ENCODE assay signal across 18 cellular contexts in genomic region chr7:74149556-74149955, GRCh38. TPM values are rescaled to one million over a fixed set of nuclear protein-coding genes. Genes with fewer than 3 reads are reported as not detected.
A peak's percentile ranks its signal among the peaks of the same experiment; 100 is the strongest.
DNase-seq lines count a peak whose midpoint lies in the region; ATAC-seq and TF ChIP-seq lines count a peak whose summit lies in the region.
"Had no signal": no experiment of that assay in that cellular context is flagged by ENCODE, and none has a peak within 500 bp of the region (broad histone marks: within the 10 kb centered on the region; RNA-seq: fewer than 3 reads in every experiment).

No MANE protein-coding gene starts in this region.

- POLR2A ChIA-PET in SK-N-SH (lab: Yijun Ruan, JAX): interaction anchor here (1.2 kb wide), 1 partner anchor 25 kb away, joined by 4 read pairs; the partner anchor contains the start of gene EIF4H

- H3K27ac Mint-ChIP-seq in neural progenitor cell: peak overlapping the region; percentile 18
- H3K27ac Mint-ChIP-seq: B cell; CD8-positive, alpha-beta T cell; IgD-negative memory B cell had no signal

- TF ChIP-seq RAD21 in SK-N-SH (IDR thresholded peaks at IDR 0.05; ENCODE audit: low read length): no peak

- H3K27me3 ChIP-seq in SK-N-SH (ENCODE audit: insufficient read depth): no peaks in the 10 kb centered on the region
- H3K27me3 ChIP-seq in hepatocyte: no peaks in the 10 kb centered on the region
- no peaks in the 10 kb centered on the region for H3K27me3 ChIP-seq in neural progenitor cell
- H3K27me3 ChIP-seq: BLaER1 treated with 17β-estradiol and CSF1 and Interleukin-3, amounts not matched to agents 10 nM and 100 nM had no signal

- no peaks in the 10 kb centered on the region for H4K20me1 ChIP-seq in SK-N-SH (ENCODE audit: insufficient read depth)
- H4K20me1 ChIP-seq in hepatocyte (ENCODE audit: insufficient read depth, poor library complexity, severe bottlenecking): no peaks in the 10 kb centered on the region
- H4K20me1 ChIP-seq in neural progenitor cell (ENCODE audit: low read depth): no peaks in the 10 kb centered on the region
- H4K20me1 ChIP-seq: BLaER1 treated with 17β-estradiol and CSF1 and Interleukin-3, amounts not matched to agents 10 nM and 100 nM had no signal

- ATAC-seq in SK-N-SH treated with all-trans-retinoic acid at 6 μM for 48 hours: peak; percentile 32; the same call in 2 of the 3 replicates
- no peak for ATAC-seq in GM19463 (IDR thresholded peaks at IDR 0.05; ENCODE audit: unreplicated experiment)
- ATAC-seq: A549; CD8-positive, alpha-beta T cell; HepG2 had no signal

- no peaks in the 10 kb centered on the region for H3K36me3 ChIP-seq in SK-N-SH (replicated peaks in 1 of 2; ENCODE audit: control insufficient read depth in 1 of 2, insufficient read depth in 2 of 2, low read length in 1 of 2)
- H3K36me3 ChIP-seq in hepatocyte (replicated peaks; ENCODE audit: insufficient read depth, low read depth): no peaks in the 10 kb centered on the region
- no peaks in the 10 kb centered on the region for H3K36me3 ChIP-seq in neural progenitor cell
- H3K36me3 ChIP-seq: HAP-1 had no signal

- WGBS in SK-N-SH (ENCODE audit: low lambda C conversion rate): 50% methylated on average over 1 of the region's 1 CpG
- 48% methylated on average over 1 of the region's 1 CpG for WGBS in hepatocyte (ENCODE audit: low lambda C conversion rate, missing lambda C conversion rate)

- H3K9me3 ChIP-seq in SK-N-SH (no peaks in the 10 kb centered on the region), hepatocyte (ENCODE audit: low read depth) (no peaks in the 10 kb centered on the region), neural progenitor cell (ENCODE audit: low read depth) (no peaks in the 10 kb centered on the region)
- H3K9me3 ChIP-seq: A549 had no signal

- H3K9me3 Mint-ChIP-seq in neural progenitor cell: peaks cover 8% of the 10 kb centered on the region
- H3K9me3 Mint-ChIP-seq: CD8-positive, alpha-beta T cell had no signal

- no peak overlapping the region for H3K4me3 Mint-ChIP-seq in neural progenitor cell
- H3K4me3 Mint-ChIP-seq: B cell; CD8-positive, alpha-beta T cell; IgD-negative memory B cell had no signal

- no peak overlapping the region for H3K4me3 ChIP-seq in SK-N-SH (ENCODE audit: low read depth in 2 of 2, low read length in 1 of 2)
- no peak overlapping the region for H3K4me3 ChIP-seq in hepatocyte
- no peak overlapping the region for H3K4me3 ChIP-seq in neural progenitor cell
- H3K4me3 ChIP-seq: A549; BLaER1 treated with 17β-estradiol and CSF1 and Interleukin-3, amounts not matched to agents 10 nM and 100 nM; HAP-1 had no signal

- no peaks in the 10 kb centered on the region for H3K9me2 ChIP-seq in SK-N-SH
- H3K9me2 ChIP-seq in hepatocyte (replicated peaks; ENCODE audit: insufficient read depth): no peaks in the 10 kb centered on the region

- H3K9ac ChIP-seq in SK-N-SH: no peak overlapping the region
- no peak overlapping the region for H3K9ac ChIP-seq in neural progenitor cell
- H3K9ac ChIP-seq: BLaER1 treated with 17β-estradiol and CSF1 and Interleukin-3, amounts not matched to agents 10 nM and 100 nM had no signal

- H2AFZ ChIP-seq in SK-N-SH (ENCODE audit: low read depth) (no peak overlapping the region), hepatocyte (no peak overlapping the region), neural progenitor cell (replicated peaks) (no peak overlapping the region)

- DNase-seq in SK-N-SH (no peak), hepatocyte (ENCODE audit: low spot score) (peak; percentile 26), neural progenitor cell (ENCODE audit: low spot score) (no peak), activated gamma-delta T cell treated with Interleukin-2 at 50 U/mL for 16 hours (no peak)
- DNase-seq in activated naive CD4-positive, alpha-beta T cell (lab: John Stamatoyannopoulos, UW): no peak
- DNase-seq: Calu3; CD8-positive, alpha-beta T cell; DMS79 treated with DMSO at 0.1 percent for 48 hours; GF-D8 had no signal

- H3K79me2 ChIP-seq in SK-N-SH (ENCODE audit: insufficient read depth) (no peaks in the 10 kb centered on the region), hepatocyte (no peaks in the 10 kb centered on the region), neural progenitor cell (ENCODE audit: low read depth) (no peaks in the 10 kb centered on the region)

- no peaks in the 10 kb centered on the region for H3F3A ChIP-seq in SK-N-SH (replicated peaks; ENCODE audit: insufficient read depth)
- no peaks in the 10 kb centered on the region for H3F3A ChIP-seq in neural progenitor cell (ENCODE audit: low read depth)

- TF ChIP-seq CTCF in SK-N-SH (IDR thresholded peaks at IDR 0.05) (no peak), hepatocyte (IDR thresholded peaks at IDR 0.05; ENCODE audit: poor library complexity) (no peak), neural progenitor cell (IDR thresholded peaks at IDR 0.05) (no peak)

- H3K27me3 Mint-ChIP-seq in neural progenitor cell (ENCODE audit: insufficient read depth, low read depth): no peaks in the 10 kb centered on the region

- H3K27ac ChIP-seq in SK-N-SH (ENCODE audit: low read depth in 2 of 2, low read length in 1 of 2) (peak overlapping the region in 1 of 2 experiments; percentile 58; a peak in 2 of 4 replicates), hepatocyte (peak overlapping the region; percentile 77), neural progenitor cell (no peak overlapping the region)
- H3K27ac ChIP-seq: 22Rv1; A549; BLaER1 treated with 17β-estradiol and CSF1 and Interleukin-3, amounts not matched to agents 10 nM and 100 nM had no signal

- H3K36me3 Mint-ChIP-seq in neural progenitor cell: no peaks in the 10 kb centered on the region
- H3K36me3 Mint-ChIP-seq: CD8-positive, alpha-beta T cell had no signal

- TF ChIP-seq EP300 in SK-N-SH (IDR thresholded peaks at IDR 0.05; ENCODE audit: borderline replicate concordance in 1 of 2, low read depth in 1 of 2, low read length in 1 of 2): no peak

- CTCF ChIA-PET in SK-N-SH (lab: Yijun Ruan, JAX): interaction anchor here (1.0 to 1.6 kb wide), 7 partner anchors 9 to 415 kb away, joined by 3 to 6 read pairs (median 4); no protein-coding TSS in a partner anchor

- H3K4me2 ChIP-seq in SK-N-SH (no peak overlapping the region), hepatocyte (no peak overlapping the region), neural progenitor cell (no peak overlapping the region)
- H3K4me2 ChIP-seq: A549 had no signal

- peaks cover 12% of the 10 kb centered on the region for H3K4me1 Mint-ChIP-seq in neural progenitor cell
- H3K4me1 Mint-ChIP-seq: IgD-negative memory B cell had no signal

- peaks cover 0 to 2% of the 10 kb centered on the region in 2 experiments; a peak in 1 of 4 replicates for H3K4me1 ChIP-seq in SK-N-SH (ENCODE audit: control insufficient read depth in 1 of 2, insufficient read depth in 2 of 2, low read depth in 1 of 2, low read length in 1 of 2)
- no peaks in the 10 kb centered on the region for H3K4me1 ChIP-seq in hepatocyte (ENCODE audit: insufficient read depth)
- peaks cover 10% of the 10 kb centered on the region for H3K4me1 ChIP-seq in neural progenitor cell
- H3K4me1 ChIP-seq: A549, HAP-1 had no signal

TF ChIP-seq in SK-N-SH treated with all-trans-retinoic acid at 6 μM for 48 hours, 23 proteins besides CTCF, POLR2A, EP300 and RAD21:
- TF ChIP-seq TCF4 (CRISPR knock-in tag; IDR thresholded peaks at IDR 0.05; ENCODE audit: borderline replicate concordance) (peak; percentile 41; the same call in 1 of the 2 replicates), ESRRG (CRISPR knock-in tag; IDR thresholded peaks at IDR 0.05) (no peak)
- TF ChIP-seq, protein P1, sequence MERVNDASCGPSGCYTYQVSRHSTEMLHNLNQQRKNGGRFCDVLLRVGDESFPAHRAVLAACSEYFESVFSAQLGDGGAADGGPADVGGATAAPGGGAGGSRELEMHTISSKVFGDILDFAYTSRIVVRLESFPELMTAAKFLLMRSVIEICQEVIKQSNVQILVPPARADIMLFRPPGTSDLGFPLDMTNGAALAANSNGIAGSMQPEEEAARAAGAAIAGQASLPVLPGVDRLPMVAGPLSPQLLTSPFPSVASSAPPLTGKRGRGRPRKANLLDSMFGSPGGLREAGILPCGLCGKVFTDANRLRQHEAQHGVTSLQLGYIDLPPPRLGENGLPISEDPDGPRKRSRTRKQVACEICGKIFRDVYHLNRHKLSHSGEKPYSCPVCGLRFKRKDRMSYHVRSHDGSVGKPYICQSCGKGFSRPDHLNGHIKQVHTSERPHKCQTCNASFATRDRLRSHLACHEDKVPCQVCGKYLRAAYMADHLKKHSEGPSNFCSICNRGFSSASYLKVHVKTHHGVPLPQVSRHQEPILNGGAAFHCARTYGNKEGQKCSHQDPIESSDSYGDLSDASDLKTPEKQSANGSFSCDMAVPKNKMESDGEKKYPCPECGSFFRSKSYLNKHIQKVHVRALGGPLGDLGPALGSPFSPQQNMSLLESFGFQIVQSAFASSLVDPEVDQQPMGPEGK (CRISPR knock-in tag; IDR thresholded peaks at IDR 0.05; ENCODE audit: borderline replicate concordance): no peak
TF ChIP-seq in SK-N-SH treated with all-trans-retinoic acid at 6 μM for 48 hours: peak in this region for 1.

TF ChIP-seq in SK-N-SH, 30 proteins besides CTCF, POLR2A, EP300 and RAD21:
- TF ChIP-seq EZH2phosphoT487 (IDR thresholded peaks at IDR 0.05; ENCODE audit: borderline replicate concordance, low read depth) (no peak), FOSL2 (IDR thresholded peaks at IDR 0.05; ENCODE audit: borderline replicate concordance, low read depth) (no peak), TCF12 (IDR thresholded peaks at IDR 0.05) (no peak)

RNA-seq across cellular contexts. Expression of gene EIF4H, which starts 24.6 kb away (rescaled TPM):
- polyA plus RNA-seq in SK-N-SH (2012; rRNA removed) (443 and 468 TPM in 2 replicates), hepatocyte (178 and 179 TPM in 2 replicates)
- polyA plus RNA-seq in SK-N-SH (2012; cell fraction: cytosol; rRNA removed): 373 and 432 TPM in 2 replicates
- polyA plus RNA-seq in SK-N-SH (2012; cell fraction: nucleus; rRNA removed): 258 and 306 TPM in 2 replicates
- total RNA-seq in hepatocyte (208 and 217 TPM in 2 replicates), neural progenitor cell (ENCODE audit: low replicate concordance) (214 and 315 TPM in 2 replicates)
